Comparison of ENCODE assay signal across 14 cellular contexts in the genomic region with DNA sequence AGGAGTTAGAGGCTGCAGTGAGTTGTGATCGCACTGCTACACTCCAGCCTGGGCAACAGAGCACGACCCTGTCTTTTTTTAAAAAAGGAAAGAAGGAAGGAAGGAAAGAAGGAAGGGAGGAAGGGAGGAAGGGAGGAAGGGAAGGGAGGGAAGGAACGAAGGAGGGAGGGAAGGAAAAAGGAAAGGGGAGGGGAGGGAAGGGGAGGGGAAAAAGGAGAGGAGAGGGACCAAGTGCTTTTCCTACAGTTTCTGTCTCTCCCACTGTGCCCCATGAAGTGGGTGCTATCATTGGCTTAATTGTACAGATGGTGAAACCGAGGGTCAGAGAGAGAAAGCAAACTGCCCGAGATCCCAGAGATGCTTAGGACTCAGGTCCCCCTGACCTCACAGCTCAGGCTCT.
"Had no signal": no experiment of that assay in that cellular context is flagged by ENCODE, and none has a peak within 500 bp of the region (broad histone marks: within the 10 kb centered on the region; RNA-seq: fewer than 3 reads in every experiment).

No MANE protein-coding gene starts in this region.

- DNase-seq: activated CD8-positive, alpha-beta memory T cell treated with anti-CD3 and anti-CD28 coated beads, Interleukin-2, amount 50 U/mL, for 4 hours; activated naive CD4-positive, alpha-beta T cell treated with anti-CD3 and anti-CD28 coated beads for 36 hours; activated T-cell treated with anti-CD3 and anti-CD28 coated beads, Interleukin-2, amount 50 U/mL, for 72 hours; dermis blood vessel endothelial cell; endodermal cell; left ventricle myocardium inferior; naive thymus-derived CD4-positive, alpha-beta T cell; nucleus accumbens; stimulated activated CD4-positive, alpha-beta T cell treated with anti-CD3 and anti-CD28 coated beads, Interleukin-2, amount 100 ng/mL, for 48 hours; stimulated activated naive CD8-positive, alpha-beta T cell treated with anti-CD3 and anti-CD28 coated beads, Interleukin-15, Interleukin-2, amounts not matched to agents 100 U/mL and 50 U/mL, for 24 hours; trophoblast cell had no signal

- H3K4me3 Mint-ChIP-seq: activated naive CD4-positive, alpha-beta T cell treated with anti-CD3 and anti-CD28 coated beads for 36 hours; activated T-cell treated with anti-CD3 and anti-CD28 coated beads, Interleukin-2, amount 50 U/mL, for 72 hours; endodermal cell; WTC11 had no signal

- H3K9me3 Mint-ChIP-seq: activated naive CD4-positive, alpha-beta T cell treated with anti-CD3 and anti-CD28 coated beads for 36 hours; activated T-cell treated with anti-CD3 and anti-CD28 coated beads, Interleukin-2, amount 50 U/mL, for 72 hours; endodermal cell; naive thymus-derived CD4-positive, alpha-beta T cell; WTC11 had no signal

- H3K36me3 Mint-ChIP-seq: WTC11 had no signal

- H3K4me3 ChIP-seq: left ventricle myocardium inferior, mucosa of descending colon, suprapubic skin had no signal

- H3K27ac Mint-ChIP-seq: activated naive CD4-positive, alpha-beta T cell treated with anti-CD3 and anti-CD28 coated beads for 36 hours; activated T-cell treated with anti-CD3 and anti-CD28 coated beads, Interleukin-2, amount 50 U/mL, for 72 hours; endodermal cell had no signal

- H3K27ac ChIP-seq: left ventricle myocardium inferior, suprapubic skin had no signal

- H3K27me3 Mint-ChIP-seq: naive thymus-derived CD4-positive, alpha-beta T cell had no signal

- H3K9me3 ChIP-seq: left ventricle myocardium inferior, mucosa of descending colon, suprapubic skin had no signal

- H3K36me3 ChIP-seq: left ventricle myocardium inferior, suprapubic skin had no signal

- ATAC-seq: activated T-cell treated with anti-CD3 and anti-CD28 coated beads, Interleukin-2, amount 50 U/mL, for 72 hours; naive thymus-derived CD4-positive, alpha-beta T cell; stimulated activated naive CD8-positive, alpha-beta T cell treated with anti-CD3 and anti-CD28 coated beads, Interleukin-15, Interleukin-2, amounts not matched to agents 100 U/mL and 50 U/mL, for 24 hours; WTC11 had no signal
